Comparison of ENCODE assay signal across 19 cellular contexts in the genomic region with DNA sequence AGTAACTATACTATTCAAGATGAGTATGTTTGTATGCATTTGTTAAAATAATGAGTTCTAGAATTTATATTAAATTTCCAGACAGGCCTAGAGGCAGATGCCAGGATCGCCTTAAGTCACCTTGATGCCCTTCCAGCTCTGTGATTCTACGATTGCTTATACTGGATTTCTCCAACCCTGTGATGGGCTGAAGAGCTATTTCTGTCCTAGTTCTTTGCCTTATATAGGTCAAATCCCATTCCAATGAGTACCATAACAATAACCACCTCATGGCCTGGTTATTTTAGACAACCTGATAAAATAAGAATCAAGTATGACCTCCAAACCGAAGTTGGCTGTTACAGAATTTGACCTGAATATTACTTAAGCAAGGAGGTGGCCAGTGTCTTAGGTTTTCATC.
A peak's percentile ranks its signal among the peaks of the same experiment; 100 is the strongest.
DNase-seq lines count a peak whose midpoint lies in the region; ATAC-seq and TF ChIP-seq lines count a peak whose summit lies in the region.
"Had no signal": no experiment of that assay in that cellular context is flagged by ENCODE, and none has a peak within 500 bp of the region (broad histone marks: within the 10 kb centered on the region; RNA-seq: fewer than 3 reads in every experiment).

No MANE protein-coding gene starts in this region.

- H3K9me3 ChIP-seq in GM23248 (ENCODE audit: low read depth), result no peaks in the 10 kb centered on the region
- H3K9me3 ChIP-seq in Panc1 (ENCODE audit: control insufficient read depth, insufficient read depth, low read depth, low read length), result no peaks in the 10 kb centered on the region
- H3K9me3 ChIP-seq in psoas muscle, result no peaks in the 10 kb centered on the region
- H3K9me3 ChIP-seq: SJCRH30 had no signal

- CTCF ChIA-PET in Panc1 (lab: Charles Lee), result interaction anchor here (0.6 kb wide), 2 partner anchors 16 to 385 kb away, joined by 3 to 7 read pairs; no protein-coding TSS in a partner anchor

- POLR2A ChIA-PET in Panc1 (lab: Charles Lee), result no interaction called here

- no peaks in the 10 kb centered on the region for H4K20me1 ChIP-seq in GM23248 (ENCODE audit: insufficient read depth)

- no peak overlapping the region for H3K4me3 ChIP-seq in GM23248
- no peak overlapping the region for H3K4me3 ChIP-seq in Panc1 (ENCODE audit: low read depth in 2 of 2, low read length in 2 of 2)
- H3K4me3 ChIP-seq in psoas muscle, result no peak overlapping the region
- H3K4me3 ChIP-seq: SJCRH30 had no signal

- no TSS peak for BruUV-seq in Panc1 (replicated peaks; lab: Mats Ljungman, UMichigan)

- H3K4me2 ChIP-seq in GM23248 (ENCODE audit: unreplicated experiment), result no peak overlapping the region

- ATAC-seq in Panc1 (no peak), psoas muscle (peak; percentile 59 to 89 (median 76))

- H3K27ac ChIP-seq in GM23248 (peak overlapping the region; percentile 84), Panc1 (ENCODE audit: low read length) (peak overlapping the region; percentile 83), epithelial cell of prostate (peak overlapping the region; percentile 82), psoas muscle (no peak overlapping the region)
- H3K27ac ChIP-seq: HL-60, RWPE1 had no signal

- H3F3A ChIP-seq in GM23248 (ENCODE audit: insufficient read depth), result peaks cover 91% of the 10 kb centered on the region

- H3K9me2 ChIP-seq in GM23248 (ENCODE audit: insufficient read depth), result no peaks in the 10 kb centered on the region

- intact Hi-C loops in Panc1 (cut with micrococcal nuclease; ENCODE audit: unreplicated experiment), result no loop called here
- intact Hi-C loops in psoas muscle (cut with DNase I), result no loop called here

- TF ChIP-seq CTCF in Panc1 (IDR thresholded peaks at IDR 0.05), result no peak
- TF ChIP-seq CTCF in psoas muscle (IDR thresholded peaks at IDR 0.05), result no peak

- in situ Hi-C loops in GM23248 (cut with MboI), result no loop called here
- in situ Hi-C loops in Panc1 (cut with HindIII; ENCODE audit: low pct_unique_long_range_greater_than_20kb, low sequenced_read_pairs), result no loop called here

- H2AFZ ChIP-seq in GM23248, result no peak overlapping the region

- H3K9ac ChIP-seq in GM23248, result no peak overlapping the region

- peaks cover 94% of the 10 kb centered on the region for H3K79me2 ChIP-seq in GM23248 (ENCODE audit: insufficient read depth)

- peaks cover 5% of the 10 kb centered on the region; the same call in 1 of the 2 replicates for H3K36me3 ChIP-seq in GM23248 (ENCODE audit: low read depth)
- H3K36me3 ChIP-seq in Panc1 (ENCODE audit: control insufficient read depth, insufficient read depth, low read length), result no peaks in the 10 kb centered on the region
- no peaks in the 10 kb centered on the region for H3K36me3 ChIP-seq in psoas muscle (ENCODE audit: insufficient read depth in 1 of 2, low read depth in 1 of 2)
- H3K36me3 ChIP-seq: SJCRH30 had no signal

- no peaks in the 10 kb centered on the region for H3K27me3 ChIP-seq in GM23248 (replicated peaks; ENCODE audit: insufficient read depth)
- H3K27me3 ChIP-seq in Panc1 (ENCODE audit: control insufficient read depth, insufficient read depth, low read length), result no peaks in the 10 kb centered on the region
- H3K27me3 ChIP-seq in psoas muscle (ENCODE audit: insufficient read depth in 3 of 3, low read length in 2 of 3), result no peaks in the 10 kb centered on the region
- H3K27me3 ChIP-seq: SJCRH30 had no signal

- H3K4me1 ChIP-seq in GM23248 (ENCODE audit: insufficient read depth) (peaks cover 83% of the 10 kb centered on the region), Panc1 (ENCODE audit: control insufficient read depth, insufficient read depth, low read length) (peaks cover 31% of the 10 kb centered on the region), psoas muscle (peaks cover 7% of the 10 kb centered on the region)

- DNase-seq in GM23248, result no peak
- no peak for DNase-seq in Panc1 (ENCODE audit: low read depth, low spot score)
- DNase-seq in epithelial cell of prostate (ENCODE audit: low read depth, low spot score), result no peak
- DNase-seq in psoas muscle, result no peak
- no peak for DNase-seq in LoVo (ENCODE audit: low spot score)
- no peak for DNase-seq in COLO829 (ENCODE audit: low spot score)
- no peak for DNase-seq in cortex of kidney (lab: John Stamatoyannopoulos, UW)
- no peak for DNase-seq in dermis blood vessel endothelial cell
- DNase-seq: ACHN; Calu3; CD4-positive, CD25-positive, alpha-beta regulatory T cell; H7; MV-4-11; NCI-H1417; NCI-H187 treated with DMSO at 0.1 percent for 48 hours; NCI-H526 treated with DMSO at 0.1 percent for 48 hours; SJCRH30 had no signal

- 85 to 92% methylated on average over 3 of the region's 3 CpGs for WGBS in GM23248 (ENCODE audit: low coverage in 1 of 2, low lambda C conversion rate in 2 of 2, missing lambda C conversion rate in 2 of 2), 2 experiments
- WGBS in psoas muscle, 3 donors, result 32 to 54% (median 44%) methylated on average over 3 of the region's 3 CpGs
